Comparison of ENCODE assay signal across 8 cellular contexts in the genomic region with DNA sequence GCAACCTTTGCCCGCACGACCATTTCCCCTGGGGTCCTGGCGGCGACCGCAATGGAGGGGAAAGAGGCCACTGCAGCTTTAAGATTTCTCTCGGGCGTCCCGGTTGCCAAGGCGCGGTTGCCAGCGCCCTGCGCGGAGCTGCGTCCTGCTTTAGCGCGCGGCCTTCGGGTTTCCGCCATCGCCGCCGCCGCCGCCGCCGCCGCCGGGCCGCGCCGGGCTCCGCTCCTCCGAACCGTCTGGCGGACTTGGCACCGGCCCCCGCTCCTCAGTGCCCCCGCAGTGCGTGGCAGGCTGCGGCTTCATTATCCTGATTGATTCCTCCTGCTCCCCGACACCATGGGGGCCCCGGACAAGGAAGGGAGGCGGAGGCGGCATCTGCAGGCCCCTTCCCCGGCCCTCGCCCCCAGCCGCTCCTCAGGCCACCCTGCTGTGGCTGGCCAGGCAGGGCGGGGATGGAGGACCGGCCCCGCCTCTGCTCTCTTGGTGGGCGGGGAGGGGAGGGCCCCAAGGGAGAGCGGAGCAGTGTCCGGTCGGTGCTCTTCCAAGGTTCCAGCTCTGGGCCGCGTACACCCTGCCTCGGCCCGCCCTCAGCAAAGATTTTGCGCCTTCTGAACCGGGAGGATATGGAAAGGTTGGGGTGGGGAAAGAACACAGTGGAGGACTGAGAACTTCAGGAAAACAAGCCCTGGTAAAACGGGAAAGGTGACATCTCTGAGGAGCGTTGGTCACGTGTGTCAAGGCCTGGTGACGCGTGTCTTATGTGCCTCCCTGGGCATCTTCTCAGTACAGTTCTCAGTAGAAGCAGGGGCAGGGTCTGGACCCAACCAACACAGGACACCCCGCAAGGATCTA. TPM values are rescaled to one million over a fixed set of nuclear protein-coding genes. Genes with fewer than 3 reads are reported as not detected.
DNase-seq lines count a peak whose midpoint lies in the region; ATAC-seq, FAIRE-seq and TF ChIP-seq lines count a peak whose summit lies in the region.

No MANE protein-coding gene starts in this region.

- no peak for TF ChIP-seq CTCF in SK-N-SH (IDR thresholded peaks at IDR 0.05)
- TF ChIP-seq CTCF in cardiac fibroblast (IDR thresholded peaks at IDR 0.05; ENCODE audit: low read depth, low read length), result no peak

- FAIRE-seq in HTR-8/SVneo (lab: Jason Lieb, UNC), result peak; percentile 80

- TF ChIP-seq RAD21 in SK-N-SH (IDR thresholded peaks at IDR 0.05; ENCODE audit: low read length), result no peak

- H3K9ac ChIP-seq in SK-N-SH (peak overlapping the region; percentile 55; the same call in 1 of the 2 replicates), skeletal muscle tissue (ENCODE audit: low read depth in 1 of 3, low read length in 3 of 3) (peak overlapping the region; percentile 67 to 76 (median 76))

- peaks cover 7% of the 10 kb centered on the region for H3F3A ChIP-seq in SK-N-SH (replicated peaks; ENCODE audit: insufficient read depth)

- H3K4me3 ChIP-seq in SK-N-SH (ENCODE audit: low read depth in 2 of 2, low read length in 1 of 2), result peak overlapping the region; percentile 63 to 68
- peak overlapping the region; percentile 65 to 66 for H3K4me3 ChIP-seq in cardiac fibroblast (replicated peaks in 1 of 2; ENCODE audit: low read depth in 2 of 2, low read length in 2 of 2)
- H3K4me3 ChIP-seq in skeletal muscle tissue (ENCODE audit: low read length in 3 of 3), result peak overlapping the region; percentile 69 to 77 (median 72)

- H3K4me2 ChIP-seq in SK-N-SH, result peak overlapping the region; percentile 88

- H3K4me1 ChIP-seq in SK-N-SH (ENCODE audit: control insufficient read depth in 1 of 2, insufficient read depth in 2 of 2, low read depth in 1 of 2, low read length in 1 of 2), result peaks cover 0 to 8% of the 10 kb centered on the region in 2 experiments; a peak in 1 of 4 replicates
- peaks cover 4 to 10% (median 10%) of the 10 kb centered on the region in 3 donors for H3K4me1 ChIP-seq in skeletal muscle tissue (ENCODE audit: control insufficient read depth in 3 of 3, insufficient read depth in 3 of 3, low read length in 3 of 3)

- H3K9me3 ChIP-seq in SK-N-SH (no peaks in the 10 kb centered on the region), skeletal muscle tissue (ENCODE audit: control insufficient read depth in 3 of 3, low read length in 3 of 3) (peaks cover 0 to 2% (median 0%) of the 10 kb centered on the region in 3 donors)

- POLR2A ChIA-PET in SK-N-SH (lab: Yijun Ruan, JAX), result interaction anchor here (0.7 to 0.8 kb wide), 2 partner anchors 13 to 146 kb away, joined by 3 read pairs; no protein-coding TSS in a partner anchor

- TF ChIP-seq EP300 in SK-N-SH (IDR thresholded peaks at IDR 0.05; ENCODE audit: borderline replicate concordance in 1 of 2, low read depth in 1 of 2, low read length in 1 of 2), result no peak; a peak in 1 of 4 replicates

- H3K27me3 ChIP-seq in SK-N-SH (ENCODE audit: insufficient read depth) (no peaks in the 10 kb centered on the region), skeletal muscle tissue (ENCODE audit: control insufficient read depth in 3 of 3, insufficient read depth in 3 of 3, low read length in 3 of 3) (no peaks in the 10 kb centered on the region)

- no peak for ATAC-seq in GM19351 (IDR thresholded peaks at IDR 0.05; ENCODE audit: unreplicated experiment)

- peak overlapping the region; percentile 76 for H2AFZ ChIP-seq in SK-N-SH (ENCODE audit: low read depth)

- peak overlapping the region; percentile 68 to 77; a peak in 3 of 4 replicates for H3K27ac ChIP-seq in SK-N-SH (ENCODE audit: low read depth in 2 of 2, low read length in 1 of 2)
- peak overlapping the region; percentile 51 for H3K27ac ChIP-seq in skeletal muscle tissue (ENCODE audit: low read depth, low read length)

- peaks cover 3 to 11% of the 10 kb centered on the region in 2 experiments for H3K36me3 ChIP-seq in SK-N-SH (replicated peaks in 1 of 2; ENCODE audit: control insufficient read depth in 1 of 2, insufficient read depth in 2 of 2, low read length in 1 of 2)
- peaks cover 7 to 11% (median 10%) of the 10 kb centered on the region in 3 donors for H3K36me3 ChIP-seq in skeletal muscle tissue (ENCODE audit: control insufficient read depth in 3 of 3, insufficient read depth in 3 of 3, low read length in 3 of 3)

- H4K20me1 ChIP-seq in SK-N-SH (ENCODE audit: insufficient read depth), result no peaks in the 10 kb centered on the region

- H3K79me2 ChIP-seq in SK-N-SH (ENCODE audit: insufficient read depth), result no peaks in the 10 kb centered on the region

- H3K9me2 ChIP-seq in SK-N-SH, result no peaks in the 10 kb centered on the region

- DNase-seq in DMS53 (lab: John Stamatoyannopoulos, UW), result peak; percentile 79
- peak; percentile 93 for DNase-seq in HTR-8/SVneo (ENCODE audit: insufficient read length, low spot score)
- DNase-seq in SK-N-SH, result peak; percentile 96
- DNase-seq in cardiac fibroblast (ENCODE audit: low read depth in 2 of 2), result peak; percentile 63 to 76
- peak; percentile 94 for DNase-seq in iPS-NIHi7 (ENCODE audit: extremely low spot score)
- no peak for DNase-seq in GDM1 (lab: John Stamatoyannopoulos, UW)

- CTCF ChIA-PET in SK-N-SH (lab: Yijun Ruan, JAX), result interaction anchor here (0.8 to 10.3 kb wide), 6 partner anchors 8 to 156 kb away, joined by 3 to 93 read pairs (median 7); no protein-coding TSS in a partner anchor

- 17% methylated on average over 33 of the region's 66 CpGs for WGBS in SK-N-SH (ENCODE audit: low lambda C conversion rate)

TF ChIP-seq in SK-N-SH, 30 proteins besides CTCF, POLR2A, EP300 and RAD21:
- no peak for TF ChIP-seq USF2 (IDR thresholded peaks at IDR 0.05; ENCODE audit: borderline replicate concordance, low read depth, low read length)
- TF ChIP-seq, protein P1, sequence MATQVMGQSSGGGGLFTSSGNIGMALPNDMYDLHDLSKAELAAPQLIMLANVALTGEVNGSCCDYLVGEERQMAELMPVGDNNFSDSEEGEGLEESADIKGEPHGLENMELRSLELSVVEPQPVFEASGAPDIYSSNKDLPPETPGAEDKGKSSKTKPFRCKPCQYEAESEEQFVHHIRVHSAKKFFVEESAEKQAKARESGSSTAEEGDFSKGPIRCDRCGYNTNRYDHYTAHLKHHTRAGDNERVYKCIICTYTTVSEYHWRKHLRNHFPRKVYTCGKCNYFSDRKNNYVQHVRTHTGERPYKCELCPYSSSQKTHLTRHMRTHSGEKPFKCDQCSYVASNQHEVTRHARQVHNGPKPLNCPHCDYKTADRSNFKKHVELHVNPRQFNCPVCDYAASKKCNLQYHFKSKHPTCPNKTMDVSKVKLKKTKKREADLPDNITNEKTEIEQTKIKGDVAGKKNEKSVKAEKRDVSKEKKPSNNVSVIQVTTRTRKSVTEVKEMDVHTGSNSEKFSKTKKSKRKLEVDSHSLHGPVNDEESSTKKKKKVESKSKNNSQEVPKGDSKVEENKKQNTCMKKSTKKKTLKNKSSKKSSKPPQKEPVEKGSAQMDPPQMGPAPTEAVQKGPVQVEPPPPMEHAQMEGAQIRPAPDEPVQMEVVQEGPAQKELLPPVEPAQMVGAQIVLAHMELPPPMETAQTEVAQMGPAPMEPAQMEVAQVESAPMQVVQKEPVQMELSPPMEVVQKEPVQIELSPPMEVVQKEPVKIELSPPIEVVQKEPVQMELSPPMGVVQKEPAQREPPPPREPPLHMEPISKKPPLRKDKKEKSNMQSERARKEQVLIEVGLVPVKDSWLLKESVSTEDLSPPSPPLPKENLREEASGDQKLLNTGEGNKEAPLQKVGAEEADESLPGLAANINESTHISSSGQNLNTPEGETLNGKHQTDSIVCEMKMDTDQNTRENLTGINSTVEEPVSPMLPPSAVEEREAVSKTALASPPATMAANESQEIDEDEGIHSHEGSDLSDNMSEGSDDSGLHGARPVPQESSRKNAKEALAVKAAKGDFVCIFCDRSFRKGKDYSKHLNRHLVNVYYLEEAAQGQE (IDR thresholded peaks at IDR 0.05; ENCODE audit: low read depth, low read length), result no peak
- TF ChIP-seq YY1 (IDR thresholded peaks at IDR 0.05; ENCODE audit: low read depth), result peak; percentile 49; the same call in 1 of the 2 replicates
- no peak for TF ChIP-seq RCOR1 (IDR thresholded peaks at IDR 0.05; ENCODE audit: low read length)
- no peak for TF ChIP-seq MAX (IDR thresholded peaks at IDR 0.05; ENCODE audit: low read depth)
- peak; percentile 24; the same call in 1 of the 2 replicates for TF ChIP-seq TAF1 (IDR thresholded peaks at IDR 0.05; ENCODE audit: borderline replicate concordance, low read depth, low read length)
- 0 out of 2 replicates have a peak, but pooled peaks have one; percentile 24 for TF ChIP-seq POLR2AphosphoS5 (IDR thresholded peaks at IDR 0.05; ENCODE audit: low read depth, low read length)
- peak; percentile 58; the same call in 1 of the 2 replicates for TF ChIP-seq MXI1 (IDR thresholded peaks at IDR 0.05; ENCODE audit: low read depth, low read length)

RNA-seq across cellular contexts. Expression of gene NEUROD2, which starts 34.0 kb away (rescaled TPM):
- polyA plus RNA-seq in SK-N-SH (2012; rRNA removed), result not detected in 2 replicates
- not detected in 2 replicates for polyA plus RNA-seq in SK-N-SH (2012; cell fraction: cytosol; rRNA removed)
- 0.04 TPM in 1 of 2 replicates, not detected in the other for polyA plus RNA-seq in SK-N-SH (2012; cell fraction: nucleus; rRNA removed)
- not detected for total RNA-seq in skeletal muscle tissue

RNA-seq across cellular contexts. Expression of gene PPP1R1B, which starts 53.1 kb away (rescaled TPM):
- 0.05 and 0.07 TPM in 2 replicates for polyA plus RNA-seq in SK-N-SH (2012; rRNA removed)
- polyA plus RNA-seq in SK-N-SH (2012; cell fraction: cytosol; rRNA removed), result 0.05 and 0.12 TPM in 2 replicates
- not detected in 2 replicates for polyA plus RNA-seq in SK-N-SH (2012; cell fraction: nucleus; rRNA removed)
- total RNA-seq in skeletal muscle tissue, result 3.1 TPM
